9 cellular contexts compared by ENCODE assay signal in genomic region chr10:105535478-105535877, GRCh38.
"Had no signal": no experiment of that assay in that cellular context is flagged by ENCODE, and none has a peak within 500 bp of the region (broad histone marks: within the 10 kb centered on the region; RNA-seq: fewer than 3 reads in every experiment).

No MANE protein-coding gene starts in this region.

- DNase-seq: GM23248, GOT3, H7, H9, HCEC 1CT, HFFc6 had no signal

- ATAC-seq: GM23338, HCT116 had no signal

- H3K9me3 ChIP-seq: HAP-1 had no signal

- H3K27ac ChIP-seq: GM23248 had no signal

- H3K4me3 ChIP-seq: GM23248, GM23338, HAP-1 had no signal

- H3K36me3 ChIP-seq: HAP-1 had no signal

- H3K4me2 ChIP-seq: GM23338 had no signal

- H2AFZ ChIP-seq: GM23248, GM23338 had no signal

- H3K9ac ChIP-seq: GM23248 had no signal

- H3K4me1 ChIP-seq: HAP-1 had no signal
